23 cellular contexts compared by ENCODE assay signal in the genomic region with DNA sequence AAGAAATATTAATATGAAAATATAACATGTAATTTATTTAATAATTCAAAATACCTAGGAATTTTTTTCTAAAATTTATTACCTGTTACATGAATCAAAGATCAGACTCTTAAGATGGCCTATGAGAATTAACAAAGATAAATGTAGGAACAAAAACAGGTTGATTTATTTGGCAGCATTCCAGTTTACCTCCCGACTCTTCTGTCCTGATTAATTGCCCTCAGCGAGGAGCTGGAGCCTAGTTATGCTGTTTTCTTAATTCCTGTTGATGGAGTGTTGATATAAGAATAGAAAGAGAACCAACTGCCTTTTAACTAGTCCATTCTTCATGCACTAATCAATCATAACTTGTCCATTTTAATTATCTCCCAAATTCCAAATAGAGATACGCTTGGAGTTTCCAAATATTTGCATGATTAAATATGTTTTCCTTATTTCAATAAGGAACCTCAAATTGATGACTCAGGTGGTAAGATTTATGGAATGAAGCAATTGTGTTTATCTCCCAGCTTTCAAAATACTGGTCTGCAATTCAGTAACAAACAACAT. TPM values are rescaled to one million over a fixed set of nuclear protein-coding genes. Genes with fewer than 3 reads are reported as not detected.
DNase-seq lines count a peak whose midpoint lies in the region; ATAC-seq lines count a peak whose summit lies in the region.
"Had no signal": no experiment of that assay in that cellular context is flagged by ENCODE, and none has a peak within 500 bp of the region (broad histone marks: within the 10 kb centered on the region; RNA-seq: fewer than 3 reads in every experiment).

No MANE protein-coding gene starts in this region.

- no peak for ATAC-seq in HG03108 (IDR thresholded peaks at IDR 0.05; ENCODE audit: unreplicated experiment)
- no peak for ATAC-seq in GM21717 (IDR thresholded peaks at IDR 0.05; ENCODE audit: unreplicated experiment)
- no peak for ATAC-seq in HG03378 (IDR thresholded peaks at IDR 0.05; ENCODE audit: unreplicated experiment)
- ATAC-seq: natural killer cell; stimulated activated naive CD8-positive, alpha-beta T cell treated with anti-CD3 and anti-CD28 coated beads, Interleukin-15, amount 100 ng/mL, for 72 hours had no signal

- in situ Hi-C loops in G401 (cut with HindIII; ENCODE audit: low sequenced_read_pairs), result no loop called here

- DNase-seq in G401 (ENCODE audit: low spot score), result peak; percentile 68
- DNase-seq in NCI-H1417 treated with DMSO at 0.1 percent for 48 hours (lab: John Stamatoyannopoulos, UW), result peak; percentile 92
- DNase-seq in NCI-H526 treated with DMSO at 0.1 percent for 48 hours (lab: John Stamatoyannopoulos, UW), result peak; percentile 96
- DNase-seq in cerebellum (ENCODE audit: low spot score), result peak; percentile 36
- no peak for DNase-seq in KG1 (lab: John Stamatoyannopoulos, UW)
- DNase-seq: activated B cell treated with CpG ODN at 0.5 μM for 24 hours; activated CD4-positive, alpha-beta T cell treated with anti-CD3 and anti-CD28 coated beads, Interleukin-2, amount 50 U/mL, for 1 hour; activated naive CD4-positive, alpha-beta T cell treated with anti-CD3 and anti-CD28 coated beads for 36 hours; amniotic stem cell; CD4-positive, alpha-beta memory T cell; DMS53; kidney; midbrain; natural killer cell; Peyer's patch; SJCRH30; stimulated activated naive CD8-positive, alpha-beta T cell treated with anti-CD3 and anti-CD28 coated beads, Interleukin-15, amount 100 ng/mL, for 72 hours; T-helper 1 cell had no signal

RNA-seq across cellular contexts. Expression of gene CPB1, which starts 10.6 kb away (rescaled TPM):
- total RNA-seq in G401 (2014; rRNA removed; shearing (Covaris generic)), result not detected in 2 replicates
- total RNA-seq in cerebellum, result not detected
- total RNA-seq: activated B cell treated with CpG ODN at 0.5 μM for 24 hours; activated naive CD4-positive, alpha-beta T cell treated with anti-CD3 and anti-CD28 coated beads for 36 hours; CD4-positive, alpha-beta memory T cell; MCF 10A; natural killer cell; osteocyte; SJCRH30 had no signal

RNA-seq across cellular contexts. Expression of gene CPA3, which starts 48.1 kb away (rescaled TPM):
- total RNA-seq in G401 (2014; rRNA removed; shearing (Covaris generic)), result not detected in 2 replicates
- 0.54 TPM for total RNA-seq in cerebellum
- total RNA-seq: activated B cell treated with CpG ODN at 0.5 μM for 24 hours; activated naive CD4-positive, alpha-beta T cell treated with anti-CD3 and anti-CD28 coated beads for 36 hours; CD4-positive, alpha-beta memory T cell; MCF 10A; osteocyte; SJCRH30 had no signal
